ENCODE assay signal across 8 cellular contexts in genomic region chr19:1067341-1068103, GRCh38. TPM values are rescaled to one million over a fixed set of nuclear protein-coding genes. Genes with fewer than 3 reads are reported as not detected.
DNase-seq lines count a peak whose midpoint lies in the region; ATAC-seq, FAIRE-seq and TF ChIP-seq lines count a peak whose summit lies in the region.

No MANE protein-coding gene starts in this region.

- peak overlapping the region in 1 of 2 experiments; percentile 28 for H3K4me3 ChIP-seq in mesenchymal stem cell (ENCODE audit: insufficient read depth in 1 of 2, low read depth in 1 of 2, low read length in 2 of 2)

- peak overlapping the region; percentile 64 for H3K27ac Mint-ChIP-seq in activated naive CD8-positive, alpha-beta T cell

- no peak overlapping the region for H2AK5ac ChIP-seq in mesenchymal stem cell (ENCODE audit: low read length, severe bottlenecking)

- TF ChIP-seq EP300 in Ishikawa (IDR thresholded peaks at IDR 0.05; ENCODE audit: borderline replicate concordance), result no peak

- TF ChIP-seq RAD21 in Ishikawa (IDR thresholded peaks at IDR 0.05; ENCODE audit: low read depth), result no peak

- H2BK12ac ChIP-seq in mesenchymal stem cell (ENCODE audit: low read length in 2 of 2), result no peak overlapping the region

- peaks cover 42% of the 10 kb centered on the region for H3K4me1 Mint-ChIP-seq in activated naive CD8-positive, alpha-beta T cell (ENCODE audit: low read depth)

- no peak overlapping the region for H2BK120ac ChIP-seq in mesenchymal stem cell (ENCODE audit: low read depth, low read length)

- H4K91ac ChIP-seq in mesenchymal stem cell (ENCODE audit: low read length), result no peak overlapping the region

- peak overlapping the region; percentile 53 for H3K4me2 ChIP-seq in mesenchymal stem cell (ENCODE audit: low read length, poor library complexity, severe bottlenecking)

- H3K18ac ChIP-seq in mesenchymal stem cell (ENCODE audit: low read depth in 1 of 2, low read length in 2 of 2), result no peak overlapping the region

- H3K9me3 ChIP-seq in mesenchymal stem cell (ENCODE audit: control insufficient read depth, low read length), result no peaks in the 10 kb centered on the region

- TF ChIP-seq CTCF in D721Med (IDR thresholded peaks at IDR 0.05; ENCODE audit: insufficient read depth, missing control alignments), result no peak

- H2AFZ ChIP-seq in mesenchymal stem cell (ENCODE audit: low read depth, low read length), result no peak overlapping the region

- H3K4me1 ChIP-seq in mesenchymal stem cell (ENCODE audit: control insufficient read depth, insufficient read depth, low read depth, low read length), result peaks cover 39% of the 10 kb centered on the region

- peaks cover 0 to 7% of the 10 kb centered on the region in 2 experiments for H3K36me3 ChIP-seq in mesenchymal stem cell (ENCODE audit: control insufficient read depth in 1 of 2, insufficient read depth in 2 of 2, low read depth in 1 of 2, low read length in 2 of 2)

- peak overlapping the region; percentile 91 for H3K4me3 Mint-ChIP-seq in activated naive CD8-positive, alpha-beta T cell

- H3K27ac ChIP-seq in mesenchymal stem cell (ENCODE audit: low read length, poor library complexity, severe bottlenecking), result no peak overlapping the region

- no peak overlapping the region for H3K14ac ChIP-seq in mesenchymal stem cell (ENCODE audit: low read length in 2 of 2)

- no peaks in the 10 kb centered on the region for H3K79me1 ChIP-seq in mesenchymal stem cell (replicated peaks; ENCODE audit: low read length, poor library complexity, severe bottlenecking)

- no peak overlapping the region for H3K4ac ChIP-seq in mesenchymal stem cell (ENCODE audit: low read depth in 1 of 2, low read length in 2 of 2)

- no peaks in the 10 kb centered on the region for H3K27me3 Mint-ChIP-seq in activated naive CD8-positive, alpha-beta T cell

- H2BK15ac ChIP-seq in mesenchymal stem cell (ENCODE audit: low read depth, poor library complexity, severe bottlenecking), result peak overlapping the region; percentile 84

- H3K9ac ChIP-seq in mesenchymal stem cell (ENCODE audit: low read length), result no peak overlapping the region

- peaks cover 9% of the 10 kb centered on the region for H3K36me3 Mint-ChIP-seq in activated naive CD8-positive, alpha-beta T cell

- H4K8ac ChIP-seq in mesenchymal stem cell (ENCODE audit: low read length), result peak overlapping the region; percentile 38

- ATAC-seq in GM18907 (IDR thresholded peaks at IDR 0.05; ENCODE audit: unreplicated experiment), result peak; percentile 18

- H3K27me3 ChIP-seq in mesenchymal stem cell (ENCODE audit: control insufficient read depth in 1 of 2, insufficient read depth in 1 of 2, low read length in 2 of 2), result peaks cover 50 to 75% of the 10 kb centered on the region in 2 experiments

- DNase-seq in mesenchymal stem cell (no peak), SW480 (ENCODE audit: low spot score) (no peak), glomerular visceral epithelial cell (ENCODE audit: extremely low spot score) (no peak), NCI-H2227 (lab: John Stamatoyannopoulos, UW; ENCODE audit: unreplicated experiment) (no peak), D721Med (ENCODE audit: insufficient read length, low spot score) (no peak)

- no peak overlapping the region for H3K23ac ChIP-seq in mesenchymal stem cell (ENCODE audit: low read length in 2 of 2)

- no peaks in the 10 kb centered on the region for H3K9me3 Mint-ChIP-seq in activated naive CD8-positive, alpha-beta T cell (ENCODE audit: low read depth)

- 21% methylated on average over 39 of the region's 40 CpGs for WGBS in mesenchymal stem cell

- H2BK5ac ChIP-seq in mesenchymal stem cell (ENCODE audit: low read depth, low read length, poor library complexity, severe bottlenecking), result no peak overlapping the region

- FAIRE-seq in D721Med (lab: Jason Lieb, UNC), result no peak

TF ChIP-seq in Ishikawa, 13 proteins besides CTCF, POLR2A, EP300 and RAD21:
- no peak for TF ChIP-seq FOXM1 (IDR thresholded peaks at IDR 0.05; ENCODE audit: borderline replicate concordance, low read depth)
- peak; percentile 83 for TF ChIP-seq ZBTB7A (IDR thresholded peaks at IDR 0.05; ENCODE audit: low read depth)

RNA-seq across cellular contexts. Expression of gene ARHGAP45, which starts 0.6 kb away (rescaled TPM):
- polyA plus RNA-seq in mesenchymal stem cell (2013, experiment 1 of 2), result 0.17 TPM
- polyA plus RNA-seq in mesenchymal stem cell (2013, experiment 2 of 2), result 0.15 TPM

RNA-seq across cellular contexts. Expression of gene ABCA7, which starts 27.6 kb away (rescaled TPM):
- 8.4 TPM for polyA plus RNA-seq in mesenchymal stem cell (2013, experiment 1 of 2)
- polyA plus RNA-seq in mesenchymal stem cell (2013, experiment 2 of 2), result 8.4 TPM

RNA-seq across cellular contexts. Expression of gene POLR2E, which starts 27.7 kb away (rescaled TPM):
- 152 TPM for polyA plus RNA-seq in mesenchymal stem cell (2013, experiment 1 of 2)
- 153 TPM for polyA plus RNA-seq in mesenchymal stem cell (2013, experiment 2 of 2)

RNA-seq across cellular contexts. Expression of gene GPX4, which starts 36.3 kb away (rescaled TPM):
- 676 TPM for polyA plus RNA-seq in mesenchymal stem cell (2013, experiment 1 of 2)
- 686 TPM for polyA plus RNA-seq in mesenchymal stem cell (2013, experiment 2 of 2)

RNA-seq across cellular contexts. Expression of gene CNN2, which starts 41.1 kb away (rescaled TPM):
- 374 TPM for polyA plus RNA-seq in mesenchymal stem cell (2013, experiment 1 of 2)
- polyA plus RNA-seq in mesenchymal stem cell (2013, experiment 2 of 2), result 362 TPM
